Comparison of ENCODE assay signal across 9 cellular contexts in the genomic region with DNA sequence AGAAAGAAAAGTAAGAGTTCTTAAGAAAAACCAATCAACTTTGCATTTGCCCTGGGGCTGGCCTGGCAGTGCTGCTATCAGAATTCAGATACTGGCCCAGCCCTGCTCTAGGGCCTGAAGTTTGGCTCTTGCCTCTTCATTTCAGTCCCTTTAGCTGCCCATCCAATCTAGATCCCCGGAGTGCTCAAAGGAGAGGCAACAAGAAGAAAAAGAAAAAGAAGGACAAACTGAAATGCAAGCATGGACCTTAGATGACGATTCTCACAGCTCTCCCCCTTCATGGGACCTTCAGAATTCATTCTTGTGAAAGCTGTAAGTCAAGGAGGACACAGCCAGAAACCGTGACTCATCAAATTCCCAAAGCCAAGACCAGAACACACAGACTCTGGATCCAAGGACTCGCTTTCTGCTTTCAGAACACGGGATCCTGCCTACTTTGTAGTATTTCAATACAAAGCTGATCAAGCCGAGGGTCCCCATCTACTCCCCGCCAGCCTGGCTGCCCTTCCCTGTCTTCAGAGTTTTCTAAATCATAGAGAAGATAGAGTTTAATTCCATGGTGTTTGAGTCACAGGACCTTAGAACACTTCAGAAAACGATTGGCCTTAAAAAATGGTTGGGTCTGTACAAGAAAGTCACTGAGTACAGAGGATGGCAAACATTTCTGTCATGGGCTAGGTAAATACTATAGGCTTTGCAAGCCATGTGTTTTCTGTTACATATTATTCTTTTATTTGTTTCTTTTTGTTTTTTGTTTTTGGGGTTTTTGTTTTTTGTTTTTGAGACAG.
DNase-seq lines count a peak whose midpoint lies in the region; ATAC-seq, FAIRE-seq and TF ChIP-seq lines count a peak whose summit lies in the region.
"Had no signal": no experiment of that assay in that cellular context is flagged by ENCODE, and none has a peak within 500 bp of the region (broad histone marks: within the 10 kb centered on the region; RNA-seq: fewer than 3 reads in every experiment).

No MANE protein-coding gene starts in this region.

- no peak for DNase-seq in coronary artery (ENCODE audit: low spot score)
- DNase-seq in HepG2 (ENCODE audit: low spot score) = no peak
- peak; percentile 58 to 74 for DNase-seq in tibial artery
- DNase-seq in DMS153 treated with DMSO at 0.1 percent for 48 hours (lab: John Stamatoyannopoulos, UW; ENCODE audit: unreplicated experiment) = no peak
- no peak for DNase-seq in KBM-7
- DNase-seq in stimulated activated CD4-positive, alpha-beta T cell treated with anti-CD3 and anti-CD28 coated beads, Interleukin-2, amount 100 ng/mL, for 24 hours = no peak
- DNase-seq in activated naive CD4-positive, alpha-beta T cell treated with anti-CD3 and anti-CD28 coated beads, Interleukin-2, amount 50 U/mL, for 16 hours = no peak
- DNase-seq: NCI-H2171 had no signal

- H2AFZ ChIP-seq in HepG2 (ENCODE audit: low read length) = no peak overlapping the region

- POLR2A ChIA-PET in HepG2 (lab: Yijun Ruan, JAX) = no interaction called here

- TF ChIP-seq CTCF in coronary artery (IDR thresholded peaks at IDR 0.05) (no peak), HepG2 (CRISPR knock-in tag; IDR thresholded peaks at IDR 0.05) (no peak), tibial artery (IDR thresholded peaks at IDR 0.05) (no peak)

- ATAC-seq in HepG2 = peak; percentile 56

- intact Hi-C loops in HepG2 (cut with micrococcal nuclease; ENCODE audit: unreplicated experiment) (no loop called here), tibial artery (cut with DNase I; ENCODE audit: low total_unique reads) (no loop called here)

- CTCF ChIA-PET in HepG2 (lab: Yijun Ruan, JAX; ENCODE audit: low intra/inter-chr PET ratio, low total read pairs) = no interaction called here

- no peaks in the 10 kb centered on the region for H4K20me1 ChIP-seq in HepG2 (ENCODE audit: insufficient read depth, low read length)

- in situ Hi-C loops in HepG2 (cut with HindIII; ENCODE audit: extremely low pct_ligation_motif_present, low pct_unique_long_range_greater_than_20kb) (no loop called here), KBM-7 (cut with MboI; ENCODE audit: low pct_unique_long_range_greater_than_20kb, low sequenced_read_pairs) (no loop called here)

- H3K9ac ChIP-seq in HUES64 (ENCODE audit: low read depth, low read length) = peak overlapping the region; percentile 50
- no peak overlapping the region for H3K9ac ChIP-seq in HepG2 (ENCODE audit: insufficient read depth, low read depth, low read length)

- FAIRE-seq in HepG2 (lab: Jason Lieb, UNC) = no peak

- TF ChIP-seq EP300 in HepG2 (IDR thresholded peaks at IDR 0.05; ENCODE audit: low read depth in 2 of 2, low read length in 2 of 2) (no peak), HepG2 (CRISPR knock-in tag; IDR thresholded peaks at IDR 0.05; ENCODE audit: borderline replicate concordance) (no peak)

- TF ChIP-seq RAD21 in HepG2 (CRISPR knock-in tag; IDR thresholded peaks at IDR 0.05) = no peak

- no peaks in the 10 kb centered on the region for H3K9me3 ChIP-seq in HUES64 (ENCODE audit: insufficient read depth, low read depth, low read length)
- H3K9me3 ChIP-seq in HepG2 (ENCODE audit: low read length) = no peaks in the 10 kb centered on the region
- no peaks in the 10 kb centered on the region for H3K9me3 ChIP-seq in tibial artery

- H3K4me1 ChIP-seq in HUES64 (ENCODE audit: insufficient read depth, low read length) (peaks cover 14% of the 10 kb centered on the region), HepG2 (ENCODE audit: insufficient read depth, low read length) (peaks cover 11% of the 10 kb centered on the region), tibial artery (peaks cover 0 to 27% (median 17%) of the 10 kb centered on the region in 4 donors)

- no peak for TF ChIP-seq POLR2A in HepG2 (IDR thresholded peaks at IDR 0.05; ENCODE audit: insufficient read depth in 1 of 2, low read depth in 2 of 2, low read length in 2 of 2)

- H3K36me3 ChIP-seq in HUES64 (ENCODE audit: insufficient read depth, low read length) (peaks cover 6% of the 10 kb centered on the region), HepG2 (replicated peaks in 1 of 2; ENCODE audit: control insufficient read depth in 1 of 2, insufficient read depth in 2 of 2, low read length in 2 of 2) (no peaks in the 10 kb centered on the region), tibial artery (peaks cover 0 to 3% (median 0%) of the 10 kb centered on the region in 3 donors)

- 57% methylated on average over 8 of the region's 8 CpGs for WGBS in HUES64
- WGBS in HepG2 (ENCODE audit: low lambda C conversion rate) = 41% methylated on average over 8 of the region's 8 CpGs

- H3K79me2 ChIP-seq in HepG2 (ENCODE audit: insufficient read depth, low read length) = no peaks in the 10 kb centered on the region

- peak overlapping the region; percentile 31 for H3K4me2 ChIP-seq in HepG2 (ENCODE audit: low read depth, low read length)

- no TSS peak for BruUV-seq in HepG2 (replicated peaks; lab: Mats Ljungman, UMichigan)

- H3K27me3 ChIP-seq in HUES64 (ENCODE audit: insufficient read depth, low read length) (no peaks in the 10 kb centered on the region), HepG2 (ENCODE audit: control insufficient read depth in 1 of 2, insufficient read depth in 2 of 2, low read length in 2 of 2) (no peaks in the 10 kb centered on the region), tibial artery (no peaks in the 10 kb centered on the region)

- H3K4me3 ChIP-seq in HUES64 (ENCODE audit: low read length) = no peak overlapping the region
- H3K4me3 ChIP-seq in coronary artery = no peak overlapping the region
- H3K4me3 ChIP-seq in HepG2 (replicated peaks in 1 of 3; ENCODE audit: insufficient read depth in 1 of 3, low read depth in 2 of 3, low read length in 3 of 3) = no peak overlapping the region
- no peak overlapping the region for H3K4me3 ChIP-seq in tibial artery

- H3K27ac ChIP-seq in HUES64 (ENCODE audit: low read depth, low read length) = peak overlapping the region; percentile 79
- peak overlapping the region; percentile 57 to 60 for H3K27ac ChIP-seq in coronary artery
- no peak overlapping the region for H3K27ac ChIP-seq in HepG2 (ENCODE audit: extremely low read length, insufficient read depth, low read length)
- peak overlapping the region; percentile 68 to 75 for H3K27ac ChIP-seq in tibial artery

TF ChIP-seq in HepG2, 621 proteins besides CTCF, POLR2A, EP300 and RAD21:
- TF ChIP-seq ZNF354B (CRISPR knock-in tag; IDR thresholded peaks at IDR 0.05) (no peak), ZNF550 (CRISPR knock-in tag; IDR thresholded peaks at IDR 0.05; ENCODE audit: borderline replicate concordance) (no peak), ZNF282 (IDR thresholded peaks at IDR 0.05; ENCODE audit: partially characterized antibody) (no peak), ATRX (CRISPR knock-in tag; IDR thresholded peaks at IDR 0.05; ENCODE audit: borderline replicate concordance) (no peak), ZNF296 (CRISPR knock-in tag; conservative IDR thresholded peaks at IDR 0.05) (no peak), KMT2A (CRISPR knock-in tag; IDR thresholded peaks at IDR 0.05) (no peak), ZNF549 (CRISPR knock-in tag; IDR thresholded peaks at IDR 0.05) (no peak), ZSCAN22 (CRISPR knock-in tag; IDR thresholded peaks at IDR 0.05) (no peak), ZNF17 (CRISPR knock-in tag; IDR thresholded peaks at IDR 0.05) (no peak), MAFK (conservative IDR thresholded peaks at IDR 0.05 in 1 of 2, IDR thresholded peaks at IDR 0.05 in 1 of 2; ENCODE audit: low read length in 2 of 2) (peak; percentile 66 to 77), FOSL2 (CRISPR knock-in tag; IDR thresholded peaks at IDR 0.05) (peak; percentile 7; the same call in 1 of the 2 replicates), ZNF605 (CRISPR knock-in tag; IDR thresholded peaks at IDR 0.05) (no peak), MLLT10 (CRISPR knock-in tag; IDR thresholded peaks at IDR 0.05) (no peak), CREB1 (IDR thresholded peaks at IDR 0.05) (peak; percentile 16; the same call in 1 of the 2 replicates), CREB1 (CRISPR knock-in tag; IDR thresholded peaks at IDR 0.05) (no peak), MAFF (IDR thresholded peaks at IDR 0.05; ENCODE audit: low read depth, low read length) (peak; percentile 56), PPARG (CRISPR knock-in tag; conservative IDR thresholded peaks at IDR 0.05) (no peak), ZFAT (CRISPR knock-in tag; conservative IDR thresholded peaks at IDR 0.05) (no peak), NFE2L2 (IDR thresholded peaks at IDR 0.05; ENCODE audit: low read length) (peak; percentile 89), PHF5A (CRISPR knock-in tag; IDR thresholded peaks at IDR 0.05; ENCODE audit: low read depth, unreplicated experiment) (no peak), MAZ (IDR thresholded peaks at IDR 0.05; ENCODE audit: borderline replicate concordance, low read depth, low read length) (no peak), MAZ (CRISPR knock-in tag; IDR thresholded peaks at IDR 0.05; ENCODE audit: low read depth) (no peak), STAT5B (CRISPR knock-in tag; IDR thresholded peaks at IDR 0.05) (no peak)

Comparison
In these comparisons a context has a peak if more than half of its experiments do, and no peak if none do; other contexts are left out.
1. DNase-seq: peak in tibial artery (2 of 2); none in coronary artery (single experiment), HepG2 (single experiment), DMS153 treated with DMSO at 0.1 percent for 48 hours (single experiment), KBM-7 (single experiment), stimulated activated CD4-positive, alpha-beta T cell treated with anti-CD3 and anti-CD28 coated beads, Interleukin-2, amount 100 ng/mL, for 24 hours (0 of 2) and activated naive CD4-positive, alpha-beta T cell treated with anti-CD3 and anti-CD28 coated beads, Interleukin-2, amount 50 U/mL, for 16 hours (single experiment).